In genomic region chr12:48349471-48349870, GRCh38 we compare ENCODE assay signal across 9 cellular contexts. TPM values are rescaled to one million over a fixed set of nuclear protein-coding genes. Genes with fewer than 3 reads are reported as not detected.
A peak's percentile ranks its signal among the peaks of the same experiment; 100 is the strongest.
DNase-seq lines count a peak whose midpoint lies in the region; ATAC-seq and TF ChIP-seq lines count a peak whose summit lies in the region.
"Had no signal": no experiment of that assay in that cellular context is flagged by ENCODE, and none has a peak within 500 bp of the region (broad histone marks: within the 10 kb centered on the region; RNA-seq: fewer than 3 reads in every experiment).

No MANE protein-coding gene starts in this region.

- 0 out of 2 replicates have a peak overlapping the region, but pooled peaks have one; percentile 59 for H2AFZ ChIP-seq in OCI-LY7 (ENCODE audit: low read length)

- TF ChIP-seq CTCF in OCI-LY7 (conservative IDR thresholded peaks at IDR 0.05; ENCODE audit: low read length) = no peak
- no peak for TF ChIP-seq CTCF in endodermal cell (conservative IDR thresholded peaks at IDR 0.05)
- no peak for TF ChIP-seq CTCF in neural crest cell (conservative IDR thresholded peaks at IDR 0.05)

- intact Hi-C loops in OCI-LY7 (cut with micrococcal nuclease; ENCODE audit: unreplicated experiment) = no loop called here

- H3K36me3 Mint-ChIP-seq in endodermal cell (ENCODE audit: low read depth) (peaks cover 23% of the 10 kb centered on the region), neural crest cell (ENCODE audit: low read depth) (peaks cover 13% of the 10 kb centered on the region)

- peaks cover 11% of the 10 kb centered on the region for H3K4me1 ChIP-seq in OCI-LY7 (ENCODE audit: insufficient read depth, low read length, poor library complexity, severe bottlenecking)
- H3K4me1 ChIP-seq in endodermal cell (ENCODE audit: control insufficient read depth, insufficient read depth, low read length) = no peaks in the 10 kb centered on the region

- peaks cover 9% of the 10 kb centered on the region for H3K27me3 ChIP-seq in endodermal cell (ENCODE audit: control insufficient read depth, insufficient read depth, low read length, poor library complexity, severe bottlenecking)

- H3K36me3 ChIP-seq in OCI-LY7 (ENCODE audit: insufficient read depth, low read length) (peaks cover 27% of the 10 kb centered on the region), endodermal cell (ENCODE audit: control insufficient read depth, insufficient read depth, low read length) (peaks cover 23% of the 10 kb centered on the region)

- peak overlapping the region; percentile 75 for H3K4me3 ChIP-seq in OCI-LY7 (ENCODE audit: low read depth, low read length, poor library complexity, severe bottlenecking)
- peak overlapping the region; percentile 92 for H3K4me3 ChIP-seq in endodermal cell (ENCODE audit: low read length)

- ATAC-seq in GM21786 (IDR thresholded peaks at IDR 0.05; ENCODE audit: unreplicated experiment) (no peak), GM21423 (IDR thresholded peaks at IDR 0.05; ENCODE audit: unreplicated experiment) (no peak)

- no peaks in the 10 kb centered on the region for H3K4me1 Mint-ChIP-seq in endodermal cell
- peaks cover 12% of the 10 kb centered on the region for H3K4me1 Mint-ChIP-seq in neural crest cell

- DNase-seq in AG08396 (ENCODE audit: low spot score) = peak; percentile 4
- peak; percentile 4 for DNase-seq in OCI-LY7 (ENCODE audit: low spot score)
- DNase-seq in endodermal cell = no peak
- DNase-seq in neural crest cell (ENCODE audit: low read depth, low spot score) = no peak
- no peak for DNase-seq in NCI-H2171 (lab: John Stamatoyannopoulos, UW)
- DNase-seq in C1 segment of cervical spinal cord (lab: John Stamatoyannopoulos, UW) = no peak
- DNase-seq: posterior cingulate gyrus had no signal

- WGBS in endodermal cell (ENCODE audit: insufficient coverage in 1 of 2, insufficient read length in 1 of 2), 2 experiments = 76 to 78% methylated on average over 2 of the region's 2 CpGs

- H4K20me1 ChIP-seq in OCI-LY7 (ENCODE audit: insufficient read depth, low read length) = no peaks in the 10 kb centered on the region

- H3K4me2 ChIP-seq in OCI-LY7 (ENCODE audit: low read length) = peak overlapping the region; percentile 67

- no peak overlapping the region for H3K4me3 Mint-ChIP-seq in endodermal cell
- peak overlapping the region; percentile 71 for H3K4me3 Mint-ChIP-seq in neural crest cell

- BruUV-seq in OCI-LY7 (replicated peaks; lab: Mats Ljungman, UMichigan) = no TSS peak

- H3K79me2 ChIP-seq in OCI-LY7 (ENCODE audit: insufficient read depth, low read depth, low read length) = no peaks in the 10 kb centered on the region

- H3K27ac ChIP-seq in OCI-LY7 (ENCODE audit: low read depth, low read length, poor library complexity, severe bottlenecking) (no peak overlapping the region), endodermal cell (ENCODE audit: low read depth, low read length) (no peak overlapping the region)

- CTCF ChIA-PET in OCI-LY7 (lab: Charles Lee; ENCODE audit: unreplicated experiment) = no interaction called here

- H3K9me2 ChIP-seq in OCI-LY7 (ENCODE audit: insufficient read depth, low read length) = no peaks in the 10 kb centered on the region

- H3K27ac Mint-ChIP-seq in endodermal cell (no peak overlapping the region), neural crest cell (ENCODE audit: unreplicated experiment) (no peak overlapping the region)

- H3K9me3 ChIP-seq in OCI-LY7 (ENCODE audit: low read length) (no peaks in the 10 kb centered on the region), endodermal cell (ENCODE audit: control insufficient read depth, low read length) (no peaks in the 10 kb centered on the region)

- H3K27me3 Mint-ChIP-seq in endodermal cell (ENCODE audit: insufficient read depth) (peaks cover 8% of the 10 kb centered on the region), neural crest cell (ENCODE audit: low read depth) (no peaks in the 10 kb centered on the region)

- no peaks in the 10 kb centered on the region for H3K9me3 Mint-ChIP-seq in endodermal cell
- H3K9me3 Mint-ChIP-seq in neural crest cell = no peaks in the 10 kb centered on the region

- H3K9ac ChIP-seq in endodermal cell (ENCODE audit: extremely low read depth, low read length, poor library complexity, severe bottlenecking) = no peak overlapping the region

- POLR2A ChIA-PET in OCI-LY7 (lab: Charles Lee) = no interaction called here

RNA-seq across cellular contexts. Expression of gene ZNF641, which starts 1.2 kb away (rescaled TPM):
- 11.8 and 21.2 TPM in 2 replicates for total RNA-seq in OCI-LY7 (2014; rRNA removed; shearing (Covaris generic))
- 10.6 and 11.1 TPM in 2 replicates for total RNA-seq in OCI-LY7 (2022)
- 10 to 100 TPM in 1 of 2 donors, 1 to 10 TPM in 1; 9.4 to 12.5 TPM for total RNA-seq in endodermal cell
- polyA plus RNA-seq in endodermal cell (2013, experiment 1 of 2) = 12.5 TPM
- polyA plus RNA-seq in endodermal cell (2013, experiment 2 of 2) = 11.2 TPM
- total RNA-seq in neural crest cell = 15.8 and 17.1 TPM in 2 replicates

Comparison
In these comparisons a context has a peak if more than half of its experiments do, and no peak if none do; other contexts are left out.
1. DNase-seq: peak in AG08396 (single experiment) and OCI-LY7 (single experiment); none in endodermal cell (single experiment), neural crest cell (single experiment), NCI-H2171 (single experiment) and C1 segment of cervical spinal cord (0 of 14).